ENCODE assay signal across 25 cellular contexts in the genomic region with DNA sequence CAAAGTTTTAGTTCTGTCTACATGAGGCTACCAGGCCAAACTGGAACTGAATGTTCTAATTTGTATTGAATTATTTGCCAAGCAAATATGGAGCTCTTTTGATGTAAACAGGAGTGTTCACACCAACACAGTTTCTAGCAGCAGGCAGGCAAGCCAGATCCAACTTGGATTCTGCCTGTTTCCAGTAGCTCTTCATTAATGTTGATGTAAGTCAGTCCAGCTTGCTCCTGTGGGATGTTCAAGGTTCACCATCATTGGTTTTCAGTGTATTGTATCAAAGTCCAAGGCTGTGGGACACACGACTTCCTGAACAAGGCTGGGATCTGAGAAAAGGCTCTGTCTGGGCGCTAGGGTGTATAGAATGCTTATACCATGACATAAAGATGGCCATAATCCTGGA.
"Had no signal": no experiment of that assay in that cellular context is flagged by ENCODE, and none has a peak within 500 bp of the region (broad histone marks: within the 10 kb centered on the region; RNA-seq: fewer than 3 reads in every experiment).

No MANE protein-coding gene starts in this region.

- DNase-seq: activated CD4-positive, alpha-beta T cell treated with anti-CD3 and anti-CD28 coated beads for 48 hours; activated CD4-positive, alpha-beta T cell treated with anti-CD3 and anti-CD28 coated beads, Interleukin-2, amount 50 U/mL, for 1 hour; activated CD4-positive, alpha-beta T cell treated with anti-CD3 and anti-CD28 coated beads, Interleukin-2, amount 50 U/mL, for 48 hours; activated CD8-positive, alpha-beta memory T cell treated with anti-CD3 and anti-CD28 coated beads for 24 hours; activated CD8-positive, alpha-beta memory T cell treated with anti-CD3 and anti-CD28 coated beads, Interleukin-2, amount 50 U/mL, for 4 hours; activated CD8-positive, alpha-beta T cell treated with anti-CD3 and anti-CD28 coated beads for 36 hours; activated effector memory CD4-positive, alpha-beta T cell treated with anti-CD3 and anti-CD28 coated beads, Interleukin-2, amount 50 U/mL, for 16 hours; activated naive CD4-positive, alpha-beta T cell treated with anti-CD3 and anti-CD28 coated beads for 36 hours; activated naive CD8-positive, alpha-beta T cell treated with anti-CD3 and anti-CD28 coated beads, Interleukin-2, amount 10 ng/mL, durations not matched to agents 7 days and 5 days; activated T-cell treated with anti-CD3 and anti-CD28 coated beads, Interleukin-2, amount 50 U/mL, for 1 hour; activated T-cell treated with anti-CD3 and anti-CD28 coated beads, Interleukin-2, amount 50 U/mL, for 48 hours; central memory CD4-positive, alpha-beta T cell; cerebellar nuclear complex; colonic mucosa; effector CD8-positive, alpha-beta T cell; foreskin fibroblast; head of caudate nucleus; T-helper 2 cell had no signal

- H3K27me3 ChIP-seq: ascending aorta, breast epithelium, cardiac muscle cell, colonic mucosa had no signal

- H3K9me3 ChIP-seq: ascending aorta, breast epithelium, colonic mucosa had no signal

- H3K4me3 ChIP-seq: ascending aorta, breast epithelium, cardiac muscle cell, colonic mucosa had no signal

- H3K4me1 ChIP-seq: ascending aorta, breast epithelium, colonic mucosa had no signal

- ATAC-seq: activated CD8-positive, alpha-beta T cell treated with anti-CD3 and anti-CD28 coated beads for 36 hours had no signal

- H3K27ac ChIP-seq: ascending aorta, breast epithelium, cardiac muscle cell, colonic mucosa, epithelial cell of prostate had no signal

- FAIRE-seq: endometrium, endothelial cell of umbilical vein, frontal cortex had no signal

- H3K36me3 ChIP-seq: ascending aorta, breast epithelium, cardiac muscle cell, colonic mucosa had no signal
